Comparison of ENCODE assay signal across 3 cellular contexts in the genomic region with DNA sequence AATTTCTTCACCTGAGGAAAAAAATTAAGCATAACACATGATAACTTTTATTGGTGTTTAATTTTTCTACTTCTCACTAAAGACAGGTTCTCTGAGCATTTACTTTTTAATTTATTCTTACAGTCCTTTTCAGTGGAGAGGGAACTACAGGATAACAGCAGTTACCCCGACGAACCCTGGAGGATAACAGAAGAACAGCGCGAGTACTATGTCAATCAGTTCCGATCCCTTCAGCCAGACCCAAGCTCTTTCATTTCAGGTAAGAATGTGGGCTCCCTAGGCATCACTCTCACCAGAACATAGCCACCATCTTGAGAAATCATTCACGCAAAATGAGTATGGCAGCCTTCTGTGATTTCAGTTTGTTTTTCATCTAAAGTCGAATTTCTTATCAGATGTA.
TF ChIP-seq lines count a peak whose summit lies in the region.

No MANE protein-coding gene starts in this region.

TF ChIP-seq in A549, 52 proteins besides CTCF, POLR2A, EP300 and RAD21 (continued from another document):
- TF ChIP-seq, protein P1, sequence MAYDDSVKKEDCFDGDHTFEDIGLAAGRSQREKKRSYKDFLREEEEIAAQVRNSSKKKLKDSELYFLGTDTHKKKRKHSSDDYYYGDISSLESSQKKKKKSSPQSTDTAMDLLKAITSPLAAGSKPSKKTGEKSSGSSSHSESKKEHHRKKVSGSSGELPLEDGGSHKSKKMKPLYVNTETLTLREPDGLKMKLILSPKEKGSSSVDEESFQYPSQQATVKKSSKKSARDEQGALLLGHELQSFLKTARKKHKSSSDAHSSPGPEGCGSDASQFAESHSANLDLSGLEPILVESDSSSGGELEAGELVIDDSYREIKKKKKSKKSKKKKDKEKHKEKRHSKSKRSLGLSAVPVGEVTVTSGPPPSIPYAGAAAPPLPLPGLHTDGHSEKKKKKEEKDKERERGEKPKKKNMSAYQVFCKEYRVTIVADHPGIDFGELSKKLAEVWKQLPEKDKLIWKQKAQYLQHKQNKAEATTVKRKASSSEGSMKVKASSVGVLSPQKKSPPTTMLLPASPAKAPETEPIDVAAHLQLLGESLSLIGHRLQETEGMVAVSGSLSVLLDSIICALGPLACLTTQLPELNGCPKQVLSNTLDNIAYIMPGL (CRISPR knock-in tag; IDR thresholded peaks at IDR 0.05; ENCODE audit: borderline replicate concordance), result no peak
- no peak for TF ChIP-seq NR3C1 (IDR thresholded peaks at IDR 0.05)
- no peak for TF ChIP-seq NFE2L2 (conservative IDR thresholded peaks at IDR 0.05; ENCODE audit: low read length)
- no peak for TF ChIP-seq ZFP36 (IDR thresholded peaks at IDR 0.05; ENCODE audit: borderline replicate concordance, partially characterized antibody)

TF ChIP-seq in GM23338, 12 proteins besides CTCF, POLR2A, EP300 and RAD21 (continued from another document and continues in another):
- TF ChIP-seq, protein P2, sequence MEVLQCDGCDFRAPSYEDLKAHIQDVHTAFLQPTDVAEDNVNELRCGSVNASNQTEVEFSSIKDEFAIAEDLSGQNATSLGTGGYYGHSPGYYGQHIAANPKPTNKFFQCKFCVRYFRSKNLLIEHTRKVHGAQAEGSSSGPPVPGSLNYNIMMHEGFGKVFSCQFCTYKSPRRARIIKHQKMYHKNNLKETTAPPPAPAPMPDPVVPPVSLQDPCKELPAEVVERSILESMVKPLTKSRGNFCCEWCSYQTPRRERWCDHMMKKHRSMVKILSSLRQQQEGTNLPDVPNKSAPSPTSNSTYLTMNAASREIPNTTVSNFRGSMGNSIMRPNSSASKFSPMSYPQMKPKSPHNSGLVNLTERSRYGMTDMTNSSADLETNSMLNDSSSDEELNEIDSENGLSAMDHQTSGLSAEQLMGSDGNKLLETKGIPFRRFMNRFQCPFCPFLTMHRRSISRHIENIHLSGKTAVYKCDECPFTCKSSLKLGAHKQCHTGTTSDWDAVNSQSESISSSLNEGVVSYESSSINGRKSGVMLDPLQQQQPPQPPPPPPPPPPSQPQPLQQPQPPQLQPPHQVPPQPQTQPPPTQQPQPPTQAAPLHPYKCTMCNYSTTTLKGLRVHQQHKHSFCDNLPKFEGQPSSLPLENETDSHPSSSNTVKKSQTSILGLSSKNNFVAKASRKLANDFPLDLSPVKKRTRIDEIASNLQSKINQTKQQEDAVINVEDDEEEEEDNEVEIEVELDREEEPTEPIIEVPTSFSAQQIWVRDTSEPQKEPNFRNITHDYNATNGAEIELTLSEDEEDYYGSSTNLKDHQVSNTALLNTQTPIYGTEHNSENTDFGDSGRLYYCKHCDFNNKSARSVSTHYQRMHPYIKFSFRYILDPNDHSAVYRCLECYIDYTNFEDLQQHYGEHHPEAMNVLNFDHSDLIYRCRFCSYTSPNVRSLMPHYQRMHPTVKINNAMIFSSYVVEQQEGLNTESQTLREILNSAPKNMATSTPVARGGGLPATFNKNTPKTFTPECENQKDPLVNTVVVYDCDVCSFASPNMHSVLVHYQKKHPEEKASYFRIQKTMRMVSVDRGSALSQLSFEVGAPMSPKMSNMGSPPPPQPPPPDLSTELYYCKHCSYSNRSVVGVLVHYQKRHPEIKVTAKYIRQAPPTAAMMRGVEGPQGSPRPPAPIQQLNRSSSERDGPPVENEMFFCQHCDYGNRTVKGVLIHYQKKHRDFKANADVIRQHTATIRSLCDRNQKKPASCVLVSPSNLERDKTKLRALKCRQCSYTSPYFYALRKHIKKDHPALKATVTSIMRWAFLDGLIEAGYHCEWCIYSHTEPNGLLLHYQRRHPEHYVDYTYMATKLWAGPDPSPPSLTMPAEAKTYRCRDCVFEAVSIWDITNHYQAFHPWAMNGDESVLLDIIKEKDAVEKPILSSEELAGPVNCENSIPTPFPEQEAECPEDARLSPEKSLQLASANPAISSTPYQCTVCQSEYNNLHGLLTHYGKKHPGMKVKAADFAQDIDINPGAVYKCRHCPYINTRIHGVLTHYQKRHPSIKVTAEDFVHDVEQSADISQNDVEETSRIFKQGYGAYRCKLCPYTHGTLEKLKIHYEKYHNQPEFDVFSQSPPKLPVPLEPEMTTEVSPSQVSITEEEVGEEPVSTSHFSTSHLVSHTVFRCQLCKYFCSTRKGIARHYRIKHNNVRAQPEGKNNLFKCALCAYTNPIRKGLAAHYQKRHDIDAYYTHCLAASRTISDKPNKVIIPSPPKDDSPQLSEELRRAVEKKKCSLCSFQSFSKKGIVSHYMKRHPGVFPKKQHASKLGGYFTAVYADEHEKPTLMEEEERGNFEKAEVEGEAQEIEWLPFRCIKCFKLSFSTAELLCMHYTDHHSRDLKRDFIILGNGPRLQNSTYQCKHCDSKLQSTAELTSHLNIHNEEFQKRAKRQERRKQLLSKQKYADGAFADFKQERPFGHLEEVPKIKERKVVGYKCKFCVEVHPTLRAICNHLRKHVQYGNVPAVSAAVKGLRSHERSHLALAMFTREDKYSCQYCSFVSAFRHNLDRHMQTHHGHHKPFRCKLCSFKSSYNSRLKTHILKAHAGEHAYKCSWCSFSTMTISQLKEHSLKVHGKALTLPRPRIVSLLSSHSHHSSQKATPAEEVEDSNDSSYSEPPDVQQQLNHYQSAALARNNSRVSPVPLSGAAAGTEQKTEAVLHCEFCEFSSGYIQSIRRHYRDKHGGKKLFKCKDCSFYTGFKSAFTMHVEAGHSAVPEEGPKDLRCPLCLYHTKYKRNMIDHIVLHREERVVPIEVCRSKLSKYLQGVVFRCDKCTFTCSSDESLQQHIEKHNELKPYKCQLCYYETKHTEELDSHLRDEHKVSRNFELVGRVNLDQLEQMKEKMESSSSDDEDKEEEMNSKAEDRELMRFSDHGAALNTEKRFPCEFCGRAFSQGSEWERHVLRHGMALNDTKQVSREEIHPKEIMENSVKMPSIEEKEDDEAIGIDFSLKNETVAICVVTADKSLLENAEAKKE (CRISPR knock-in tag; IDR thresholded peaks at IDR 0.05), result no peak
- TF ChIP-seq JUNB (IDR thresholded peaks at IDR 0.05; ENCODE audit: unreplicated experiment) (no peak), CREB1 (CRISPR knock-in tag; IDR thresholded peaks at IDR 0.05; ENCODE audit: low read depth) (no peak), ZNF114 (CRISPR knock-in tag; IDR thresholded peaks at IDR 0.05) (no peak)
- TF ChIP-seq, protein P3, sequence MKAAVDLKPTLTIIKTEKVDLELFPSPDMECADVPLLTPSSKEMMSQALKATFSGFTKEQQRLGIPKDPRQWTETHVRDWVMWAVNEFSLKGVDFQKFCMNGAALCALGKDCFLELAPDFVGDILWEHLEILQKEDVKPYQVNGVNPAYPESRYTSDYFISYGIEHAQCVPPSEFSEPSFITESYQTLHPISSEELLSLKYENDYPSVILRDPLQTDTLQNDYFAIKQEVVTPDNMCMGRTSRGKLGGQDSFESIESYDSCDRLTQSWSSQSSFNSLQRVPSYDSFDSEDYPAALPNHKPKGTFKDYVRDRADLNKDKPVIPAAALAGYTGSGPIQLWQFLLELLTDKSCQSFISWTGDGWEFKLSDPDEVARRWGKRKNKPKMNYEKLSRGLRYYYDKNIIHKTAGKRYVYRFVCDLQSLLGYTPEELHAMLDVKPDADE (IDR thresholded peaks at IDR 0.05), result no peak

TF ChIP-seq in WTC11, 78 proteins besides CTCF, POLR2A, EP300 and RAD21 (continued from another document):
- TF ChIP-seq, protein P4, sequence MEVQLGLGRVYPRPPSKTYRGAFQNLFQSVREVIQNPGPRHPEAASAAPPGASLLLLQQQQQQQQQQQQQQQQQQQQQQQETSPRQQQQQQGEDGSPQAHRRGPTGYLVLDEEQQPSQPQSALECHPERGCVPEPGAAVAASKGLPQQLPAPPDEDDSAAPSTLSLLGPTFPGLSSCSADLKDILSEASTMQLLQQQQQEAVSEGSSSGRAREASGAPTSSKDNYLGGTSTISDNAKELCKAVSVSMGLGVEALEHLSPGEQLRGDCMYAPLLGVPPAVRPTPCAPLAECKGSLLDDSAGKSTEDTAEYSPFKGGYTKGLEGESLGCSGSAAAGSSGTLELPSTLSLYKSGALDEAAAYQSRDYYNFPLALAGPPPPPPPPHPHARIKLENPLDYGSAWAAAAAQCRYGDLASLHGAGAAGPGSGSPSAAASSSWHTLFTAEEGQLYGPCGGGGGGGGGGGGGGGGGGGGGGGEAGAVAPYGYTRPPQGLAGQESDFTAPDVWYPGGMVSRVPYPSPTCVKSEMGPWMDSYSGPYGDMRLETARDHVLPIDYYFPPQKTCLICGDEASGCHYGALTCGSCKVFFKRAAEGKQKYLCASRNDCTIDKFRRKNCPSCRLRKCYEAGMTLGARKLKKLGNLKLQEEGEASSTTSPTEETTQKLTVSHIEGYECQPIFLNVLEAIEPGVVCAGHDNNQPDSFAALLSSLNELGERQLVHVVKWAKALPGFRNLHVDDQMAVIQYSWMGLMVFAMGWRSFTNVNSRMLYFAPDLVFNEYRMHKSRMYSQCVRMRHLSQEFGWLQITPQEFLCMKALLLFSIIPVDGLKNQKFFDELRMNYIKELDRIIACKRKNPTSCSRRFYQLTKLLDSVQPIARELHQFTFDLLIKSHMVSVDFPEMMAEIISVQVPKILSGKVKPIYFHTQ (CRISPR knock-in tag; IDR thresholded peaks at IDR 0.05), result no peak
- TF ChIP-seq, protein P5, sequence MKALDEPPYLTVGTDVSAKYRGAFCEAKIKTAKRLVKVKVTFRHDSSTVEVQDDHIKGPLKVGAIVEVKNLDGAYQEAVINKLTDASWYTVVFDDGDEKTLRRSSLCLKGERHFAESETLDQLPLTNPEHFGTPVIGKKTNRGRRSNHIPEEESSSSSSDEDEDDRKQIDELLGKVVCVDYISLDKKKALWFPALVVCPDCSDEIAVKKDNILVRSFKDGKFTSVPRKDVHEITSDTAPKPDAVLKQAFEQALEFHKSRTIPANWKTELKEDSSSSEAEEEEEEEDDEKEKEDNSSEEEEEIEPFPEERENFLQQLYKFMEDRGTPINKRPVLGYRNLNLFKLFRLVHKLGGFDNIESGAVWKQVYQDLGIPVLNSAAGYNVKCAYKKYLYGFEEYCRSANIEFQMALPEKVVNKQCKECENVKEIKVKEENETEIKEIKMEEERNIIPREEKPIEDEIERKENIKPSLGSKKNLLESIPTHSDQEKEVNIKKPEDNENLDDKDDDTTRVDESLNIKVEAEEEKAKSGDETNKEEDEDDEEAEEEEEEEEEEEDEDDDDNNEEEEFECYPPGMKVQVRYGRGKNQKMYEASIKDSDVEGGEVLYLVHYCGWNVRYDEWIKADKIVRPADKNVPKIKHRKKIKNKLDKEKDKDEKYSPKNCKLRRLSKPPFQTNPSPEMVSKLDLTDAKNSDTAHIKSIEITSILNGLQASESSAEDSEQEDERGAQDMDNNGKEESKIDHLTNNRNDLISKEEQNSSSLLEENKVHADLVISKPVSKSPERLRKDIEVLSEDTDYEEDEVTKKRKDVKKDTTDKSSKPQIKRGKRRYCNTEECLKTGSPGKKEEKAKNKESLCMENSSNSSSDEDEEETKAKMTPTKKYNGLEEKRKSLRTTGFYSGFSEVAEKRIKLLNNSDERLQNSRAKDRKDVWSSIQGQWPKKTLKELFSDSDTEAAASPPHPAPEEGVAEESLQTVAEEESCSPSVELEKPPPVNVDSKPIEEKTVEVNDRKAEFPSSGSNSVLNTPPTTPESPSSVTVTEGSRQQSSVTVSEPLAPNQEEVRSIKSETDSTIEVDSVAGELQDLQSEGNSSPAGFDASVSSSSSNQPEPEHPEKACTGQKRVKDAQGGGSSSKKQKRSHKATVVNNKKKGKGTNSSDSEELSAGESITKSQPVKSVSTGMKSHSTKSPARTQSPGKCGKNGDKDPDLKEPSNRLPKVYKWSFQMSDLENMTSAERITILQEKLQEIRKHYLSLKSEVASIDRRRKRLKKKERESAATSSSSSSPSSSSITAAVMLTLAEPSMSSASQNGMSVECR (CRISPR knock-in tag; IDR thresholded peaks at IDR 0.05; ENCODE audit: borderline replicate concordance), result no peak
- TF ChIP-seq, protein P6, sequence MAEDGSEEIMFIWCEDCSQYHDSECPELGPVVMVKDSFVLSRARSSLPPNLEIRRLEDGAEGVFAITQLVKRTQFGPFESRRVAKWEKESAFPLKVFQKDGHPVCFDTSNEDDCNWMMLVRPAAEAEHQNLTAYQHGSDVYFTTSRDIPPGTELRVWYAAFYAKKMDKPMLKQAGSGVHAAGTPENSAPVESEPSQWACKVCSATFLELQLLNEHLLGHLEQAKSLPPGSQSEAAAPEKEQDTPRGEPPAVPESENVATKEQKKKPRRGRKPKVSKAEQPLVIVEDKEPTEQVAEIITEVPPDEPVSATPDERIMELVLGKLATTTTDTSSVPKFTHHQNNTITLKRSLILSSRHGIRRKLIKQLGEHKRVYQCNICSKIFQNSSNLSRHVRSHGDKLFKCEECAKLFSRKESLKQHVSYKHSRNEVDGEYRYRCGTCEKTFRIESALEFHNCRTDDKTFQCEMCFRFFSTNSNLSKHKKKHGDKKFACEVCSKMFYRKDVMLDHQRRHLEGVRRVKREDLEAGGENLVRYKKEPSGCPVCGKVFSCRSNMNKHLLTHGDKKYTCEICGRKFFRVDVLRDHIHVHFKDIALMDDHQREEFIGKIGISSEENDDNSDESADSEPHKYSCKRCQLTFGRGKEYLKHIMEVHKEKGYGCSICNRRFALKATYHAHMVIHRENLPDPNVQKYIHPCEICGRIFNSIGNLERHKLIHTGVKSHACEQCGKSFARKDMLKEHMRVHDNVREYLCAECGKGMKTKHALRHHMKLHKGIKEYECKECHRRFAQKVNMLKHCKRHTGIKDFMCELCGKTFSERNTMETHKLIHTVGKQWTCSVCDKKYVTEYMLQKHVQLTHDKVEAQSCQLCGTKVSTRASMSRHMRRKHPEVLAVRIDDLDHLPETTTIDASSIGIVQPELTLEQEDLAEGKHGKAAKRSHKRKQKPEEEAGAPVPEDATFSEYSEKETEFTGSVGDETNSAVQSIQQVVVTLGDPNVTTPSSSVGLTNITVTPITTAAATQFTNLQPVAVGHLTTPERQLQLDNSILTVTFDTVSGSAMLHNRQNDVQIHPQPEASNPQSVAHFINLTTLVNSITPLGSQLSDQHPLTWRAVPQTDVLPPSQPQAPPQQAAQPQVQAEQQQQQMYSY (CRISPR knock-in tag; IDR thresholded peaks at IDR 0.05), result no peak
